In genomic region chr14:94348836-94349235, GRCh38 we compare ENCODE assay signal across 39 cellular contexts. TPM values are rescaled to one million over a fixed set of nuclear protein-coding genes. Genes with fewer than 3 reads are reported as not detected.
"Had no signal": no experiment of that assay in that cellular context is flagged by ENCODE, and none has a peak within 500 bp of the region (broad histone marks: within the 10 kb centered on the region; RNA-seq: fewer than 3 reads in every experiment).

No MANE protein-coding gene starts in this region.

- H3K27ac Mint-ChIP-seq: activated B cell treated with CpG ODN at 0.5 μM for 24 hours; activated CD4-positive, alpha-beta memory T cell treated with anti-CD3 and anti-CD28 coated beads, Interleukin-2, amount 10 ng/mL, durations not matched to agents 7 days and 5 days; activated CD4-positive, alpha-beta T cell treated with anti-CD3 and anti-CD28 coated beads, Interleukin-2, amount 10 ng/mL, durations not matched to agents 7 days and 5 days; activated naive CD8-positive, alpha-beta T cell; activated T-cell treated with anti-CD3 and anti-CD28 coated beads, Interleukin-2, amount 50 U/mL, for 24 hours; activated T-cell treated with anti-CD3 and anti-CD28 coated beads, Interleukin-2, amount 50 U/mL, for 72 hours; effector memory CD8-positive, alpha-beta T cell; T-helper 2 cell treated with Interferon-gamma antibody and Interleukin-4, amounts not matched to agents 5 μg/mL and 100 μg/mL, for 36 hours had no signal

- H3K9me3 ChIP-seq: esophagus squamous epithelium, gastroesophageal sphincter, heart right ventricle had no signal

- H3K4me1 ChIP-seq: gastroesophageal sphincter had no signal

- ATAC-seq: activated CD4-positive, CD25-positive, alpha-beta regulatory T cell treated with anti-CD3 and anti-CD28 coated beads, Interleukin-2, amount 50 U/mL, for 24 hours; activated T-cell treated with anti-CD3 and anti-CD28 coated beads, Interleukin-2, amount 50 U/mL, for 72 hours; effector memory CD8-positive, alpha-beta T cell; gastroesophageal sphincter; heart right ventricle had no signal

- H3K4me3 ChIP-seq: esophagus squamous epithelium, gastroesophageal sphincter, heart right ventricle had no signal

- DNase-seq: activated B cell treated with CpG ODN at 0.5 μM for 24 hours; activated CD4-positive, alpha-beta memory T cell treated with anti-CD3 and anti-CD28 coated beads, Interleukin-2, amount 10 ng/mL, durations not matched to agents 7 days and 5 days; activated CD4-positive, alpha-beta T cell treated with anti-CD3 and anti-CD28 coated beads, Interleukin-2, amount 50 U/mL, for 4 hours; activated CD8-positive, alpha-beta memory T cell treated with anti-CD3 and anti-CD28 coated beads, Interleukin-2, amount 50 U/mL, for 48 hours; activated effector memory CD4-positive, alpha-beta T cell treated with Interleukin-2 at 50 U/mL for 16 hours; activated gamma-delta T cell treated with Interleukin-2 at 50 U/mL for 16 hours; activated naive CD4-positive, alpha-beta T cell treated with anti-CD3 and anti-CD28 coated beads, Interleukin-2, amount 50 U/mL, for 16 hours; activated naive CD4-positive, alpha-beta T cell treated with Interleukin-2 at 50 U/mL for 16 hours; activated T-cell treated with anti-CD3 and anti-CD28 coated beads for 4 hours; activated T-cell treated with anti-CD3 and anti-CD28 coated beads, Interleukin-2, amount 50 U/mL, for 24 hours; activated T-cell treated with anti-CD3 and anti-CD28 coated beads, Interleukin-2, amount 50 U/mL, for 72 hours; amniotic stem cell; anterior cingulate cortex; brain microvascular endothelial cell; cortex of kidney; dermis blood vessel endothelial cell; effector CD4-positive, alpha-beta T cell; effector memory CD8-positive, alpha-beta T cell; erythroblast; esophagus squamous epithelium; foreskin melanocyte; heart right ventricle; SW 1271; T1000; WERI-Rb-1 had no signal

- H3K36me3 ChIP-seq: brain microvascular endothelial cell, esophagus squamous epithelium, gastroesophageal sphincter, heart right ventricle, WERI-Rb-1 had no signal

- H3K4me3 Mint-ChIP-seq: activated B cell treated with CpG ODN at 0.5 μM for 24 hours; activated CD4-positive, alpha-beta memory T cell treated with anti-CD3 and anti-CD28 coated beads, Interleukin-2, amount 10 ng/mL, durations not matched to agents 7 days and 5 days; activated CD4-positive, alpha-beta T cell treated with anti-CD3 and anti-CD28 coated beads, Interleukin-2, amount 10 ng/mL, durations not matched to agents 7 days and 5 days; activated naive CD8-positive, alpha-beta T cell; activated T-cell treated with anti-CD3 and anti-CD28 coated beads, Interleukin-2, amount 50 U/mL, for 24 hours; activated T-cell treated with anti-CD3 and anti-CD28 coated beads, Interleukin-2, amount 50 U/mL, for 72 hours; central memory CD8-positive, alpha-beta T cell; effector memory CD8-positive, alpha-beta T cell; T-helper 2 cell treated with Interferon-gamma antibody and Interleukin-4, amounts not matched to agents 5 μg/mL and 100 μg/mL, for 36 hours had no signal

- H3K27me3 ChIP-seq: brain microvascular endothelial cell had no signal

- H3K36me3 Mint-ChIP-seq: activated naive CD8-positive, alpha-beta T cell had no signal

- H3K27me3 Mint-ChIP-seq: activated B cell treated with CpG ODN at 0.5 μM for 24 hours; activated CD4-positive, alpha-beta memory T cell treated with anti-CD3 and anti-CD28 coated beads, Interleukin-2, amount 10 ng/mL, durations not matched to agents 7 days and 5 days; activated CD4-positive, alpha-beta T cell treated with anti-CD3 and anti-CD28 coated beads, Interleukin-2, amount 10 ng/mL, durations not matched to agents 7 days and 5 days had no signal

RNA-seq across cellular contexts. Expression of gene SERPINA2, which starts 17.7 kb away (rescaled TPM):
- total RNA-seq: activated B cell treated with CpG ODN at 0.5 μM for 24 hours; activated CD4-positive, alpha-beta memory T cell treated with anti-CD3 and anti-CD28 coated beads, Interleukin-2, amount 10 ng/mL, durations not matched to agents 7 days and 5 days; activated CD4-positive, alpha-beta T cell treated with anti-CD3 and anti-CD28 coated beads, Interleukin-2, amount 10 ng/mL, durations not matched to agents 7 days and 5 days; activated T-cell treated with anti-CD3 and anti-CD28 coated beads, Interleukin-2, amount 50 U/mL, for 72 hours; astrocyte; bronchial epithelial cell; cardiac septum; cerebellum; dermis blood vessel endothelial cell; esophagus squamous epithelium; fibroblast of lung; fibroblast of villous mesenchyme; gastroesophageal sphincter; glomerular endothelial cell; heart right ventricle; T-helper 1 cell treated with Interleukin-12 subunit alpha and Interleukin-12 subunit beta and Interleukin-4 antibody, amounts not matched to agents 30 ng/mL and 1 ng/mL, for 36 hours had no signal

RNA-seq across cellular contexts. Expression of gene SERPINA6, which starts 25.7 kb away (rescaled TPM):
- total RNA-seq: activated B cell treated with CpG ODN at 0.5 μM for 24 hours; activated CD4-positive, alpha-beta memory T cell treated with anti-CD3 and anti-CD28 coated beads, Interleukin-2, amount 10 ng/mL, durations not matched to agents 7 days and 5 days; activated CD4-positive, alpha-beta T cell treated with anti-CD3 and anti-CD28 coated beads, Interleukin-2, amount 10 ng/mL, durations not matched to agents 7 days and 5 days; activated T-cell treated with anti-CD3 and anti-CD28 coated beads, Interleukin-2, amount 50 U/mL, for 72 hours; astrocyte; bronchial epithelial cell; cardiac septum; cerebellum; dermis blood vessel endothelial cell; esophagus squamous epithelium; fibroblast of lung; fibroblast of villous mesenchyme; gastroesophageal sphincter; glomerular endothelial cell; heart right ventricle; T-helper 1 cell treated with Interleukin-12 subunit alpha and Interleukin-12 subunit beta and Interleukin-4 antibody, amounts not matched to agents 30 ng/mL and 1 ng/mL, for 36 hours had no signal

RNA-seq across cellular contexts. Expression of gene SERPINA1, which starts 39.6 kb away (rescaled TPM):
- total RNA-seq: fibroblast of lung, fibroblast of villous mesenchyme had no signal

RNA-seq across cellular contexts. Expression of gene SERPINA10, which starts 55.8 kb away (rescaled TPM):
- total RNA-seq: activated B cell treated with CpG ODN at 0.5 μM for 24 hours; activated CD4-positive, alpha-beta memory T cell treated with anti-CD3 and anti-CD28 coated beads, Interleukin-2, amount 10 ng/mL, durations not matched to agents 7 days and 5 days; activated CD4-positive, alpha-beta T cell treated with anti-CD3 and anti-CD28 coated beads, Interleukin-2, amount 10 ng/mL, durations not matched to agents 7 days and 5 days; activated T-cell treated with anti-CD3 and anti-CD28 coated beads, Interleukin-2, amount 50 U/mL, for 72 hours; astrocyte; bronchial epithelial cell; cardiac septum; cerebellum; dermis blood vessel endothelial cell; esophagus squamous epithelium; fibroblast of lung; fibroblast of villous mesenchyme; gastroesophageal sphincter; glomerular endothelial cell; heart right ventricle; T-helper 1 cell treated with Interleukin-12 subunit alpha and Interleukin-12 subunit beta and Interleukin-4 antibody, amounts not matched to agents 30 ng/mL and 1 ng/mL, for 36 hours had no signal
